ENCODE assay signal across 29 cellular contexts in genomic region chr6:163903528-163903927, GRCh38.
"Had no signal": no experiment of that assay in that cellular context is flagged by ENCODE, and none has a peak within 500 bp of the region (broad histone marks: within the 10 kb centered on the region; RNA-seq: fewer than 3 reads in every experiment).

No MANE protein-coding gene starts in this region.

- H3K9me3 ChIP-seq: left ventricle myocardium inferior, neutrophil, ovary, right atrium auricular region, right lobe of liver, suprapubic skin, thoracic aorta, tibial artery, upper lobe of right lung had no signal

- H3K36me3 ChIP-seq: left ventricle myocardium inferior, neutrophil, ovary, right atrium auricular region, right lobe of liver, suprapubic skin, thoracic aorta, tibial artery, upper lobe of right lung had no signal

- H3K4me3 Mint-ChIP-seq: mesothelial cell of epicardium; naive thymus-derived CD8-positive, alpha-beta T cell; stimulated activated effector memory CD8-positive, alpha-beta T cell treated with anti-CD3 and anti-CD28 coated beads, Interleukin-12 subunit alpha, Interleukin-12 subunit beta, amount 100 ng/mL, for 72 hours; stimulated activated naive CD8-positive, alpha-beta T cell treated with anti-CD3 and anti-CD28 coated beads, Interleukin-15, Interleukin-2, amounts not matched to agents 100 ng/mL and 50 ng/mL, for 24 hours had no signal

- FAIRE-seq: keratinocyte, urothelium cell line had no signal

- H3K27ac ChIP-seq: left ventricle myocardium inferior, neutrophil, ovary, right atrium auricular region, right lobe of liver, suprapubic skin, thoracic aorta, tibial artery, upper lobe of right lung had no signal

- ATAC-seq: left cardiac atrium; naive thymus-derived CD8-positive, alpha-beta T cell; right lobe of liver; stimulated activated effector memory CD8-positive, alpha-beta T cell treated with anti-CD3 and anti-CD28 coated beads, Interleukin-12 subunit alpha, Interleukin-12 subunit beta, amount 100 ng/mL, for 72 hours; upper lobe of right lung had no signal

- H3K4me3 ChIP-seq: left ventricle myocardium inferior, lung, ovary, right atrium auricular region, right lobe of liver, skin epidermis, suprapubic skin, thoracic aorta, tibial artery, upper lobe of right lung had no signal

- DNase-seq: head of caudate nucleus; hippocampal formation; kidney glomerular epithelial cell; left cardiac atrium; left ventricle myocardium inferior; mesendoderm; naive thymus-derived CD8-positive, alpha-beta T cell; occipital lobe; ovary; right lobe of liver; stimulated activated CD4-positive, alpha-beta T cell treated with anti-CD3 and anti-CD28 coated beads, Interleukin-12 subunit alpha, Interleukin-12 subunit beta, amount 100 ng/mL, for 4 hours; stimulated activated CD4-positive, alpha-beta T cell treated with anti-CD3 and anti-CD28 coated beads, Interleukin-15, amount 100 ng/mL, for 24 hours; stimulated activated CD4-positive, alpha-beta T cell treated with anti-CD3 and anti-CD28 coated beads, Interleukin-4, amount 100 ng/mL, for 24 hours; stimulated activated naive CD4-positive, alpha-beta T cell; tibial artery; trophoblast cell; upper lobe of right lung had no signal

- H3K36me3 Mint-ChIP-seq: mesothelial cell of epicardium; naive thymus-derived CD8-positive, alpha-beta T cell; stimulated activated effector memory CD8-positive, alpha-beta T cell treated with anti-CD3 and anti-CD28 coated beads, Interleukin-12 subunit alpha, Interleukin-12 subunit beta, amount 100 ng/mL, for 72 hours had no signal

- H3K4me1 ChIP-seq: left ventricle myocardium inferior, right atrium auricular region, right lobe of liver, suprapubic skin, tibial artery, upper lobe of right lung had no signal

- H3K27ac Mint-ChIP-seq: mesothelial cell of epicardium; naive thymus-derived CD8-positive, alpha-beta T cell; progenitor cell of endocrine pancreas; stimulated activated effector memory CD8-positive, alpha-beta T cell treated with anti-CD3 and anti-CD28 coated beads, Interleukin-12 subunit alpha, Interleukin-12 subunit beta, amount 100 ng/mL, for 72 hours; stimulated activated naive CD8-positive, alpha-beta T cell treated with anti-CD3 and anti-CD28 coated beads, Interleukin-15, Interleukin-2, amounts not matched to agents 100 ng/mL and 50 ng/mL, for 24 hours had no signal

- H3K4me1 Mint-ChIP-seq: naive thymus-derived CD8-positive, alpha-beta T cell; stimulated activated effector memory CD8-positive, alpha-beta T cell treated with anti-CD3 and anti-CD28 coated beads, Interleukin-12 subunit alpha, Interleukin-12 subunit beta, amount 100 ng/mL, for 72 hours had no signal

- H3K9me3 Mint-ChIP-seq: mesothelial cell of epicardium; stimulated activated effector memory CD8-positive, alpha-beta T cell treated with anti-CD3 and anti-CD28 coated beads, Interleukin-12 subunit alpha, Interleukin-12 subunit beta, amount 100 ng/mL, for 72 hours; stimulated activated naive CD8-positive, alpha-beta T cell treated with anti-CD3 and anti-CD28 coated beads, Interleukin-15, Interleukin-2, amounts not matched to agents 100 ng/mL and 50 ng/mL, for 24 hours had no signal

- H3K27me3 ChIP-seq: neutrophil, ovary, right atrium auricular region, right lobe of liver, suprapubic skin, tibial artery, upper lobe of right lung had no signal
